Comparison of ENCODE assay signal across 1 cellular context in the genomic region with DNA sequence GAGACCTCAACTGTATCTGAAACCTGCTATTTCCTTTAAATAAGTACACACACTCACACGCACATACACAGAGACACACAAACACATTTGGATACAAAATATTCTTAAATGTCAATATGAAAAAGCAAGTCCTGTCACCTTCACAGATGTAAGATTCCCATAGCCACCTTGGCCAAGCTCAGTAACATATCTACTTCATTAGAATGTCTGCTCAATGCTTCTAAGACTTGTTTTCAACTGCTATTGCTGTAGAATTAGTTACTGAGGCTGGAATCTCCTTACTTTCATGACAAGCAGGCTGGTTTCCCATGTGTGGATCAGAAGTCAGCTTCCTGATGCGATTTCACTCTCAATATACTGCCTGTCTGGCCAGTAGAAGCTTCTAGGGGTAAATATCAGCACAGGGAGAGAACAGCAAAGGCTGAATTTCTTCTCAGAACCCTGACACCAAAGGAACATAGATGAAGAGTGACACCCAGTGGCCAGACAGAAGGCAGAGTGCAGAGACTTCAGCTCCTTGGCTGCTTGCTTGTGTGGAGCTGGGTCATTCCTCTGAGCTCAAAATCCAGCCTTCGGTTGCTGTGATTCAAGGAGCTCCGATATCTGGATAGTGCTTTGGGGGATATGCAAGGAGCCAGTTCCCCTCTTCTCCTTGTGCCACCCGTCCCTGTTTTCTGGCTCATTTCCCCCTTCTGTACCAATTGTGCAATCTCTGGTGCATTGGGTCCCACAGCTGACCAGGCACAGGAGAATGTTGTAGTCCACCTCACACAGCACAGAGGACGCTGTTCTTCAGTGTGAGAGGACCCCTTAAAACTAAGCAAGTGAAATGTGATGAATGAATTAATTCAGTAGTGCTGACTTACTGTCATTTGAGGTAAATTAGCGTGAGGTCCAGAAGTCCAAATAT.
A peak's percentile ranks its signal among the peaks of the same experiment; 100 is the strongest.
TF ChIP-seq lines count a peak whose summit lies in the region.

No MANE protein-coding gene starts in this region.

TF ChIP-seq in HEK293, 187 proteins besides CTCF, POLR2A, EP300 and RAD21 (continued from another document):
- TF ChIP-seq, protein P1, sequence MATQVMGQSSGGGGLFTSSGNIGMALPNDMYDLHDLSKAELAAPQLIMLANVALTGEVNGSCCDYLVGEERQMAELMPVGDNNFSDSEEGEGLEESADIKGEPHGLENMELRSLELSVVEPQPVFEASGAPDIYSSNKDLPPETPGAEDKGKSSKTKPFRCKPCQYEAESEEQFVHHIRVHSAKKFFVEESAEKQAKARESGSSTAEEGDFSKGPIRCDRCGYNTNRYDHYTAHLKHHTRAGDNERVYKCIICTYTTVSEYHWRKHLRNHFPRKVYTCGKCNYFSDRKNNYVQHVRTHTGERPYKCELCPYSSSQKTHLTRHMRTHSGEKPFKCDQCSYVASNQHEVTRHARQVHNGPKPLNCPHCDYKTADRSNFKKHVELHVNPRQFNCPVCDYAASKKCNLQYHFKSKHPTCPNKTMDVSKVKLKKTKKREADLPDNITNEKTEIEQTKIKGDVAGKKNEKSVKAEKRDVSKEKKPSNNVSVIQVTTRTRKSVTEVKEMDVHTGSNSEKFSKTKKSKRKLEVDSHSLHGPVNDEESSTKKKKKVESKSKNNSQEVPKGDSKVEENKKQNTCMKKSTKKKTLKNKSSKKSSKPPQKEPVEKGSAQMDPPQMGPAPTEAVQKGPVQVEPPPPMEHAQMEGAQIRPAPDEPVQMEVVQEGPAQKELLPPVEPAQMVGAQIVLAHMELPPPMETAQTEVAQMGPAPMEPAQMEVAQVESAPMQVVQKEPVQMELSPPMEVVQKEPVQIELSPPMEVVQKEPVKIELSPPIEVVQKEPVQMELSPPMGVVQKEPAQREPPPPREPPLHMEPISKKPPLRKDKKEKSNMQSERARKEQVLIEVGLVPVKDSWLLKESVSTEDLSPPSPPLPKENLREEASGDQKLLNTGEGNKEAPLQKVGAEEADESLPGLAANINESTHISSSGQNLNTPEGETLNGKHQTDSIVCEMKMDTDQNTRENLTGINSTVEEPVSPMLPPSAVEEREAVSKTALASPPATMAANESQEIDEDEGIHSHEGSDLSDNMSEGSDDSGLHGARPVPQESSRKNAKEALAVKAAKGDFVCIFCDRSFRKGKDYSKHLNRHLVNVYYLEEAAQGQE (tag by site-specific recombination; IDR thresholded peaks at IDR 0.05), result 0 out of 2 replicates have a peak, but pooled peaks have one; percentile 19
- TF ChIP-seq KLF1 (tag by site-specific recombination; IDR thresholded peaks at IDR 0.05) (no peak), MZF1 (tag by site-specific recombination; IDR thresholded peaks at IDR 0.05; ENCODE audit: borderline replicate concordance) (no peak), ZNF585B (tag by site-specific recombination; IDR thresholded peaks at IDR 0.05) (no peak), OSR2 (tag by site-specific recombination; IDR thresholded peaks at IDR 0.05) (no peak), ZNF404 (tag by site-specific recombination; IDR thresholded peaks at IDR 0.05) (no peak), EGR2 (tag by site-specific recombination; IDR thresholded peaks at IDR 0.05; ENCODE audit: low read depth) (no peak), IKZF3 (tag by site-specific recombination; IDR thresholded peaks at IDR 0.05) (no peak), ZNF514 (tag by site-specific recombination; IDR thresholded peaks at IDR 0.05) (no peak), ZNF548 (tag by site-specific recombination; IDR thresholded peaks at IDR 0.05) (no peak), GFI1B (tag by site-specific recombination; IDR thresholded peaks at IDR 0.05) (no peak), SP2 (tag by site-specific recombination; IDR thresholded peaks at IDR 0.05) (no peak), ZNF221 (tag by site-specific recombination; IDR thresholded peaks at IDR 0.05; ENCODE audit: borderline replicate concordance) (no peak), ZNF426 (tag by site-specific recombination; IDR thresholded peaks at IDR 0.05) (no peak), ZNF248 (tag by site-specific recombination; IDR thresholded peaks at IDR 0.05) (no peak), ZNF843 (tag by site-specific recombination; IDR thresholded peaks at IDR 0.05) (no peak), ZNF654 (tag by site-specific recombination; IDR thresholded peaks at IDR 0.05; ENCODE audit: low read depth) (peak; percentile 92), FEZF1 (tag by site-specific recombination; IDR thresholded peaks at IDR 0.05) (no peak), ZNF610 (tag by site-specific recombination; IDR thresholded peaks at IDR 0.05; ENCODE audit: borderline replicate concordance) (no peak)
- TF ChIP-seq, protein P2, sequence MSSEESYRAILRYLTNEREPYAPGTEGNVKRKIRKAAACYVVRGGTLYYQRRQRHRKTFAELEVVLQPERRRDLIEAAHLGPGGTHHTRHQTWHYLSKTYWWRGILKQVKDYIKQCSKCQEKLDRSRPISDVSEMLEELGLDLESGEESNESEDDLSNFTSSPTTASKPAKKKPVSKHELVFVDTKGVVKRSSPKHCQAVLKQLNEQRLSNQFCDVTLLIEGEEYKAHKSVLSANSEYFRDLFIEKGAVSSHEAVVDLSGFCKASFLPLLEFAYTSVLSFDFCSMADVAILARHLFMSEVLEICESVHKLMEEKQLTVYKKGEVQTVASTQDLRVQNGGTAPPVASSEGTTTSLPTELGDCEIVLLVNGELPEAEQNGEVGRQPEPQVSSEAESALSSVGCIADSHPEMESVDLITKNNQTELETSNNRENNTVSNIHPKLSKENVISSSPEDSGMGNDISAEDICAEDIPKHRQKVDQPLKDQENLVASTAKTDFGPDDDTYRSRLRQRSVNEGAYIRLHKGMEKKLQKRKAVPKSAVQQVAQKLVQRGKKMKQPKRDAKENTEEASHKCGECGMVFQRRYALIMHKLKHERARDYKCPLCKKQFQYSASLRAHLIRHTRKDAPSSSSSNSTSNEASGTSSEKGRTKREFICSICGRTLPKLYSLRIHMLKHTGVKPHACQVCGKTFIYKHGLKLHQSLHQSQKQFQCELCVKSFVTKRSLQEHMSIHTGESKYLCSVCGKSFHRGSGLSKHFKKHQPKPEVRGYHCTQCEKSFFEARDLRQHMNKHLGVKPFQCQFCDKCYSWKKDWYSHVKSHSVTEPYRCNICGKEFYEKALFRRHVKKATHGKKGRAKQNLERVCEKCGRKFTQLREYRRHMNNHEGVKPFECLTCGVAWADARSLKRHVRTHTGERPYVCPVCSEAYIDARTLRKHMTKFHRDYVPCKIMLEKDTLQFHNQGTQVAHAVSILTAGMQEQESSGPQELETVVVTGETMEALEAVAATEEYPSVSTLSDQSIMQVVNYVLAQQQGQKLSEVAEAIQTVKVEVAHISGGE (tag by site-specific recombination; conservative IDR thresholded peaks at IDR 0.05; ENCODE audit: low read depth), result no peak
- TF ChIP-seq, protein P3, sequence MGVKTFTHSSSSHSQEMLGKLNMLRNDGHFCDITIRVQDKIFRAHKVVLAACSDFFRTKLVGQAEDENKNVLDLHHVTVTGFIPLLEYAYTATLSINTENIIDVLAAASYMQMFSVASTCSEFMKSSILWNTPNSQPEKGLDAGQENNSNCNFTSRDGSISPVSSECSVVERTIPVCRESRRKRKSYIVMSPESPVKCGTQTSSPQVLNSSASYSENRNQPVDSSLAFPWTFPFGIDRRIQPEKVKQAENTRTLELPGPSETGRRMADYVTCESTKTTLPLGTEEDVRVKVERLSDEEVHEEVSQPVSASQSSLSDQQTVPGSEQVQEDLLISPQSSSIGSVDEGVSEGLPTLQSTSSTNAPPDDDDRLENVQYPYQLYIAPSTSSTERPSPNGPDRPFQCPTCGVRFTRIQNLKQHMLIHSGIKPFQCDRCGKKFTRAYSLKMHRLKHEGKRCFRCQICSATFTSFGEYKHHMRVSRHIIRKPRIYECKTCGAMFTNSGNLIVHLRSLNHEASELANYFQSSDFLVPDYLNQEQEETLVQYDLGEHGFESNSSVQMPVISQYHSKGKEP (tag by site-specific recombination; IDR thresholded peaks at IDR 0.05), result no peak
- TF ChIP-seq, protein P4, sequence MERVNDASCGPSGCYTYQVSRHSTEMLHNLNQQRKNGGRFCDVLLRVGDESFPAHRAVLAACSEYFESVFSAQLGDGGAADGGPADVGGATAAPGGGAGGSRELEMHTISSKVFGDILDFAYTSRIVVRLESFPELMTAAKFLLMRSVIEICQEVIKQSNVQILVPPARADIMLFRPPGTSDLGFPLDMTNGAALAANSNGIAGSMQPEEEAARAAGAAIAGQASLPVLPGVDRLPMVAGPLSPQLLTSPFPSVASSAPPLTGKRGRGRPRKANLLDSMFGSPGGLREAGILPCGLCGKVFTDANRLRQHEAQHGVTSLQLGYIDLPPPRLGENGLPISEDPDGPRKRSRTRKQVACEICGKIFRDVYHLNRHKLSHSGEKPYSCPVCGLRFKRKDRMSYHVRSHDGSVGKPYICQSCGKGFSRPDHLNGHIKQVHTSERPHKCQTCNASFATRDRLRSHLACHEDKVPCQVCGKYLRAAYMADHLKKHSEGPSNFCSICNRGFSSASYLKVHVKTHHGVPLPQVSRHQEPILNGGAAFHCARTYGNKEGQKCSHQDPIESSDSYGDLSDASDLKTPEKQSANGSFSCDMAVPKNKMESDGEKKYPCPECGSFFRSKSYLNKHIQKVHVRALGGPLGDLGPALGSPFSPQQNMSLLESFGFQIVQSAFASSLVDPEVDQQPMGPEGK (tag by site-specific recombination; IDR thresholded peaks at IDR 0.05), result no peak
- TF ChIP-seq, protein P5, sequence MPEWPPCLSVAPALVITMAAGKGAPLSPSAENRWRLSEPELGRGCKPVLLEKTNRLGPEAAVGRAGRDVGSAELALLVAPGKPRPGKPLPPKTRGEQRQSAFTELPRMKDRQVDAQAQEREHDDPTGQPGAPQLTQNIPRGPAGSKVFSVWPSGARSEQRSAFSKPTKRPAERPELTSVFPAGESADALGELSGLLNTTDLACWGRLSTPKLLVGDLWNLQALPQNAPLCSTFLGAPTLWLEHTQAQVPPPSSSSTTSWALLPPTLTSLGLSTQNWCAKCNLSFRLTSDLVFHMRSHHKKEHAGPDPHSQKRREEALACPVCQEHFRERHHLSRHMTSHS (tag by site-specific recombination; IDR thresholded peaks at IDR 0.05), result no peak
TF ChIP-seq in HEK293: peak in this region for 4.
